ENCODE assay signal across 32 cellular contexts in genomic region chr2:167015806-167016205, GRCh38.
DNase-seq lines count a peak whose midpoint lies in the region; ATAC-seq, FAIRE-seq and TF ChIP-seq lines count a peak whose summit lies in the region.
"Had no signal": no experiment of that assay in that cellular context is flagged by ENCODE, and none has a peak within 500 bp of the region (broad histone marks: within the 10 kb centered on the region; RNA-seq: fewer than 3 reads in every experiment).

No MANE protein-coding gene starts in this region.

- no peak overlapping the region for H3K18ac ChIP-seq in IMR-90 (ENCODE audit: low read depth, low read length)
- H3K18ac ChIP-seq in neuronal stem cell (ENCODE audit: low read length): no peak overlapping the region

- no peak overlapping the region for H4K8ac ChIP-seq in IMR-90 (ENCODE audit: low read depth in 2 of 2, low read length in 2 of 2)
- no peak overlapping the region for H4K8ac ChIP-seq in neuronal stem cell (ENCODE audit: low read depth, low read length)

- DNase-seq in HepG2 (ENCODE audit: low spot score) (no peak), right lobe of liver (no peak), A549 (ENCODE audit: low read depth in 1 of 2, low spot score in 1 of 2) (no peak), IMR-90 (no peak), GOT3 (lab: John Stamatoyannopoulos, UW) (no peak), neuronal stem cell (ENCODE audit: low spot score) (no peak)
- DNase-seq: 8988T; ACHN; AML-193; BE2C; C1 segment of cervical spinal cord; Caco-2; Calu3; CD4-positive, alpha-beta memory T cell; CD4-positive, alpha-beta T cell; CD4-positive, CD25-positive, alpha-beta regulatory T cell; CD8-positive, alpha-beta memory T cell; CD8-positive, alpha-beta T cell; COR-L47; DMS 273 treated with DMSO at 0.1 percent for 48 hours; DMS153; DMS53; DMS79; DMS79 treated with DMSO at 0.1 percent for 48 hours; DND-41; EL had no signal

- dilution Hi-C loops in IMR-90 (cut with HindIII; ENCODE audit: low sequenced_read_pairs, unreplicated experiment): no loop called here

- CTCF ChIA-PET in HepG2 (lab: Yijun Ruan, JAX; ENCODE audit: low intra/inter-chr PET ratio, low total read pairs) (no interaction called here), A549 (lab: Yijun Ruan, JAX) (no interaction called here), IMR-90 (lab: Yijun Ruan, JAX) (no interaction called here)

- TF ChIP-seq POLR2A in HepG2 (IDR thresholded peaks at IDR 0.05; ENCODE audit: insufficient read depth in 1 of 2, low read depth in 2 of 2, low read length in 2 of 2) (no peak), right lobe of liver (IDR thresholded peaks at IDR 0.05) (no peak), A549 (IDR thresholded peaks at IDR 0.05; ENCODE audit: low read length) (no peak), IMR-90 (IDR thresholded peaks at IDR 0.05; ENCODE audit: low read depth, low read length) (no peak)

- no peak overlapping the region for H2AFZ ChIP-seq in HepG2 (ENCODE audit: low read length)
- no peak overlapping the region for H2AFZ ChIP-seq in IMR-90 (replicated peaks; ENCODE audit: low read length, poor library complexity)
- H2AFZ ChIP-seq in neuronal stem cell (ENCODE audit: low read length): no peak overlapping the region

- TF ChIP-seq EP300 in HepG2 (IDR thresholded peaks at IDR 0.05; ENCODE audit: low read depth in 2 of 2, low read length in 2 of 2) (no peak), HepG2 (CRISPR knock-in tag; IDR thresholded peaks at IDR 0.05; ENCODE audit: borderline replicate concordance) (no peak), A549 (IDR thresholded peaks at IDR 0.05) (no peak)

- H3K27me3 ChIP-seq in HepG2 (ENCODE audit: control insufficient read depth in 1 of 2, insufficient read depth in 2 of 2, low read length in 2 of 2) (no peaks in the 10 kb centered on the region), right lobe of liver (no peaks in the 10 kb centered on the region), IMR-90 (ENCODE audit: control insufficient read depth, insufficient read depth, low read length) (no peaks in the 10 kb centered on the region), neuronal stem cell (ENCODE audit: control insufficient read depth in 3 of 3, insufficient read depth in 3 of 3, low read depth in 1 of 3, low read length in 3 of 3) (no peaks in the 10 kb centered on the region)
- H3K27me3 ChIP-seq: BE2C; BLaER1; BLaER1 treated with 17β-estradiol and CSF1 and Interleukin-3, amounts not matched to agents 10 nM and 100 nM had no signal

- H3K4me2 ChIP-seq in HepG2 (ENCODE audit: low read depth, low read length) (no peak overlapping the region), A549 (no peak overlapping the region), IMR-90 (ENCODE audit: low read depth, low read length) (no peak overlapping the region), neuronal stem cell (ENCODE audit: insufficient read depth, low read length, poor library complexity, severe bottlenecking) (no peak overlapping the region)
- H3K4me2 ChIP-seq: BLaER1; BLaER1 treated with 17β-estradiol and CSF1 and Interleukin-3, amounts not matched to agents 10 nM and 100 nM had no signal

- H3K9me1 ChIP-seq in IMR-90 (ENCODE audit: insufficient read depth, low read length): no peaks in the 10 kb centered on the region

- in situ Hi-C loops in HepG2 (cut with HindIII; ENCODE audit: extremely low pct_ligation_motif_present, low pct_unique_long_range_greater_than_20kb): no loop called here
- in situ Hi-C loops in IMR-90 (cut with MboI; ENCODE audit: low sequenced_read_pairs): no loop called here

- H3K9ac ChIP-seq in HepG2 (ENCODE audit: insufficient read depth, low read depth, low read length): no peak overlapping the region
- no peak overlapping the region for H3K9ac ChIP-seq in IMR-90 (ENCODE audit: low read depth, low read length)
- no peak overlapping the region for H3K9ac ChIP-seq in neuronal stem cell (ENCODE audit: low read depth, low read length, poor library complexity)
- H3K9ac ChIP-seq: BLaER1; BLaER1 treated with 17β-estradiol and CSF1 and Interleukin-3, amounts not matched to agents 10 nM and 100 nM had no signal

- H2BK15ac ChIP-seq in IMR-90 (ENCODE audit: low read depth, low read length) (no peak overlapping the region), neuronal stem cell (ENCODE audit: low read length) (no peak overlapping the region)

- H4K20me1 ChIP-seq in HepG2 (ENCODE audit: insufficient read depth, low read length): no peaks in the 10 kb centered on the region
- no peaks in the 10 kb centered on the region for H4K20me1 ChIP-seq in IMR-90 (ENCODE audit: insufficient read depth, low read length)
- H4K20me1 ChIP-seq: BLaER1; BLaER1 treated with 17β-estradiol and CSF1 and Interleukin-3, amounts not matched to agents 10 nM and 100 nM had no signal

- no peak overlapping the region for H4K91ac ChIP-seq in IMR-90 (ENCODE audit: insufficient read depth, low read depth, low read length)
- no peak overlapping the region for H4K91ac ChIP-seq in neuronal stem cell (ENCODE audit: low read depth, low read length, poor library complexity)

- H2BK12ac ChIP-seq in neuronal stem cell (ENCODE audit: low read length): no peak overlapping the region

- no peak for ATAC-seq in HepG2
- ATAC-seq in right lobe of liver: no peak
- no peak for ATAC-seq in A549
- ATAC-seq in IMR-90 (ENCODE audit: low read depth): no peak
- ATAC-seq: CD8-positive, alpha-beta T cell had no signal

- H3K23ac ChIP-seq in IMR-90 (ENCODE audit: low read depth, low read length) (no peak overlapping the region), neuronal stem cell (ENCODE audit: low read depth, low read length, poor library complexity) (no peak overlapping the region)

- no peak overlapping the region for H4K5ac ChIP-seq in IMR-90 (ENCODE audit: low read depth, low read length)

- H3K79me1 ChIP-seq in IMR-90 (ENCODE audit: low read depth in 1 of 2, low read length in 2 of 2): no peaks in the 10 kb centered on the region
- H3K79me1 ChIP-seq in neuronal stem cell (ENCODE audit: low read depth, low read length): no peaks in the 10 kb centered on the region

- no peak for TF ChIP-seq CTCF in HepG2 (CRISPR knock-in tag; IDR thresholded peaks at IDR 0.05)
- no peak for TF ChIP-seq CTCF in right lobe of liver (IDR thresholded peaks at IDR 0.05)
- TF ChIP-seq CTCF in A549 (IDR thresholded peaks at IDR 0.05): no peak
- TF ChIP-seq CTCF in IMR-90 (conservative IDR thresholded peaks at IDR 0.05; ENCODE audit: low read depth, low read length): no peak

- TF ChIP-seq RAD21 in HepG2 (CRISPR knock-in tag; IDR thresholded peaks at IDR 0.05) (no peak), A549 (conservative IDR thresholded peaks at IDR 0.05 in 1 of 2, IDR thresholded peaks at IDR 0.05 in 1 of 2) (no peak), IMR-90 (IDR thresholded peaks at IDR 0.05; ENCODE audit: low read length) (no peak)

- no peak overlapping the region for H2BK20ac ChIP-seq in IMR-90 (ENCODE audit: low read depth, low read length)

- H3K36me3 ChIP-seq in HepG2 (replicated peaks in 1 of 2; ENCODE audit: control insufficient read depth in 1 of 2, insufficient read depth in 2 of 2, low read length in 2 of 2) (no peaks in the 10 kb centered on the region), right lobe of liver (no peaks in the 10 kb centered on the region), IMR-90 (ENCODE audit: control insufficient read depth, insufficient read depth, low read length) (no peaks in the 10 kb centered on the region), neuronal stem cell (replicated peaks in 1 of 2; ENCODE audit: control insufficient read depth in 2 of 2, insufficient read depth in 2 of 2, low read length in 2 of 2) (no peaks in the 10 kb centered on the region)
- H3K36me3 ChIP-seq: BE2C; BLaER1; BLaER1 treated with 17β-estradiol and CSF1 and Interleukin-3, amounts not matched to agents 10 nM and 100 nM had no signal

- FAIRE-seq in HepG2 (lab: Jason Lieb, UNC) (no peak), A549 (lab: Jason Lieb, UNC) (no peak)
- FAIRE-seq: A204.1, D721Med had no signal

- H2AK9ac ChIP-seq in IMR-90 (replicated peaks; ENCODE audit: low read depth, low read length, poor library complexity): no peak overlapping the region

- H3K27ac ChIP-seq in HepG2 (ENCODE audit: extremely low read length, insufficient read depth, low read length) (no peak overlapping the region), right lobe of liver (no peak overlapping the region), A549 (no peak overlapping the region), IMR-90 (ENCODE audit: insufficient read depth, low read length) (no peak overlapping the region), neuronal stem cell (replicated peaks; ENCODE audit: low read length) (no peak overlapping the region)
- H3K27ac ChIP-seq: 22Rv1; BLaER1; BLaER1 treated with 17β-estradiol and CSF1 and Interleukin-3, amounts not matched to agents 10 nM and 100 nM; C4-2B had no signal

- no peak overlapping the region for H3K56ac ChIP-seq in IMR-90 (ENCODE audit: extremely low read depth, insufficient read depth, low read length)

- no peak overlapping the region for H3K14ac ChIP-seq in IMR-90 (replicated peaks; ENCODE audit: low read depth, low read length)
- no peak overlapping the region for H3K14ac ChIP-seq in neuronal stem cell (ENCODE audit: low read length)

- 4% methylated on average over 3 of the region's 3 CpGs for WGBS in HepG2 (ENCODE audit: low lambda C conversion rate)
- 55% methylated on average over 3 of the region's 3 CpGs for WGBS in right lobe of liver (ENCODE audit: insufficient coverage, low coverage, low lambda C conversion rate, missing lambda C conversion rate)
- WGBS in A549 (ENCODE audit: missing lambda C conversion rate): 25% methylated on average over 3 of the region's 3 CpGs
- whole genome bisulfite sequencing in IMR-90 (ENCODE audit: extremely low coverage in 2 of 2, insufficient read length in 1 of 2), 2 experiments: 94% methylated on average over 3 of the region's 3 CpGs; no CpG with 5 or more reads in 1 of the 2 experiments
- WGBS in neuronal stem cell (ENCODE audit: extremely low coverage in 2 of 2, insufficient read length in 2 of 2, insufficient replicate concordance in 1 of 2), 2 donors: no CpG with 5 or more reads among the region's 3 CpGs

- no peak overlapping the region for H2AK5ac ChIP-seq in IMR-90 (ENCODE audit: low read depth, low read length)
- no peak overlapping the region for H2AK5ac ChIP-seq in neuronal stem cell (ENCODE audit: low read depth, low read length)

- H3K9me3 ChIP-seq in HepG2 (ENCODE audit: low read length) (no peaks in the 10 kb centered on the region; the same call in 1 of the 2 replicates), right lobe of liver (no peaks in the 10 kb centered on the region), A549 (no peaks in the 10 kb centered on the region), IMR-90 (ENCODE audit: control insufficient read depth, insufficient read depth, low read length) (no peaks in the 10 kb centered on the region), neuronal stem cell (replicated peaks in 1 of 2; ENCODE audit: control insufficient read depth in 2 of 2, insufficient read depth in 1 of 2, low read depth in 1 of 2, low read length in 2 of 2) (no peaks in the 10 kb centered on the region)
- H3K9me3 ChIP-seq: BE2C; BLaER1; BLaER1 treated with 17β-estradiol and CSF1 and Interleukin-3, amounts not matched to agents 10 nM and 100 nM; Caco-2 had no signal

- BruUV-seq in HepG2 (replicated peaks; lab: Mats Ljungman, UMichigan) (no TSS peak), IMR-90 (replicated peaks; lab: Mats Ljungman, UMichigan) (no TSS peak)

- no peak overlapping the region for H2BK5ac ChIP-seq in IMR-90 (ENCODE audit: low read depth, low read length, poor library complexity, severe bottlenecking)
- H2BK5ac ChIP-seq in neuronal stem cell (ENCODE audit: low read length): no peak overlapping the region

- intact Hi-C loops in HepG2 (cut with micrococcal nuclease; ENCODE audit: unreplicated experiment) (no loop called here), right lobe of liver (cut with DNase I) (no loop called here), IMR-90 (cut with micrococcal nuclease) (no loop called here)

- no peak overlapping the region for H3K4ac ChIP-seq in IMR-90 (ENCODE audit: low read depth, low read length)
- H3K4ac ChIP-seq in neuronal stem cell (ENCODE audit: low read length): no peak overlapping the region

- POLR2A ChIA-PET in HepG2 (lab: Yijun Ruan, JAX) (no interaction called here), A549 (lab: Yijun Ruan, JAX) (no interaction called here), IMR-90 (lab: Charles Lee; ENCODE audit: unreplicated experiment) (no interaction called here)

- no peaks in the 10 kb centered on the region for H3K4me1 ChIP-seq in HepG2 (ENCODE audit: insufficient read depth, low read length)
- H3K4me1 ChIP-seq in right lobe of liver: no peaks in the 10 kb centered on the region
- H3K4me1 ChIP-seq in A549: no peaks in the 10 kb centered on the region
- no peaks in the 10 kb centered on the region for H3K4me1 ChIP-seq in IMR-90 (ENCODE audit: control insufficient read depth, insufficient read depth, low read length)
- no peaks in the 10 kb centered on the region for H3K4me1 ChIP-seq in neuronal stem cell (ENCODE audit: control insufficient read depth in 2 of 2, insufficient read depth in 1 of 2, low read depth in 1 of 2, low read length in 2 of 2)
- H3K4me1 ChIP-seq: BE2C, Caco-2 had no signal

- H3K4me3 ChIP-seq in HepG2 (replicated peaks in 1 of 3; ENCODE audit: insufficient read depth in 1 of 3, low read depth in 2 of 3, low read length in 3 of 3): no peak overlapping the region
- H3K4me3 ChIP-seq in right lobe of liver: no peak overlapping the region
- H3K4me3 ChIP-seq in A549: no peak overlapping the region
- no peak overlapping the region for H3K4me3 ChIP-seq in IMR-90 (ENCODE audit: insufficient read depth, low read depth, low read length)
- no peak overlapping the region for H3K4me3 ChIP-seq in neuronal stem cell (ENCODE audit: low read length in 2 of 2)
- H3K4me3 ChIP-seq: BLaER1; BLaER1 treated with 17β-estradiol and CSF1 and Interleukin-3, amounts not matched to agents 10 nM and 100 nM had no signal

- H3K79me2 ChIP-seq in HepG2 (ENCODE audit: insufficient read depth, low read length): no peaks in the 10 kb centered on the region

- no peak overlapping the region for H2BK120ac ChIP-seq in IMR-90 (ENCODE audit: low read depth, low read length)
- H2BK120ac ChIP-seq in neuronal stem cell (ENCODE audit: low read depth, low read length): no peak overlapping the region

Comparison
In these comparisons a context has a peak if more than half of its experiments do, and no peak if none do; other contexts are left out.
1. Of the 38 proteins assayed by ChIP-seq in both HepG2 and A549: peak only in HepG2: none; only in A549: none; in both: NFE2L2; in neither: 37.